In genomic region chr5:178318893-178319292, GRCh38 we compare ENCODE assay signal across 27 cellular contexts.
"Had no signal": no experiment of that assay in that cellular context is flagged by ENCODE, and none has a peak within 500 bp of the region (broad histone marks: within the 10 kb centered on the region; RNA-seq: fewer than 3 reads in every experiment).

No MANE protein-coding gene starts in this region.

- H3K4me3 ChIP-seq: esophagus squamous epithelium, pancreas, psoas muscle, thoracic aorta, vagina had no signal

- H3K36me3 ChIP-seq: brain microvascular endothelial cell, esophagus squamous epithelium, pancreas, thoracic aorta, vagina, WERI-Rb-1 had no signal

- H3K27ac ChIP-seq: brain microvascular endothelial cell, esophagus squamous epithelium, pancreas, psoas muscle, thoracic aorta, vagina, WERI-Rb-1 had no signal

- H3K4me1 Mint-ChIP-seq: activated CD4-positive, alpha-beta T cell treated with anti-CD3 and anti-CD28 coated beads, Interleukin-2, amount 10 ng/mL, durations not matched to agents 24 days and 14 days had no signal

- H3K4me3 Mint-ChIP-seq: activated CD4-positive, alpha-beta memory T cell treated with anti-CD3 and anti-CD28 coated beads for 36 hours; activated CD4-positive, alpha-beta T cell treated with anti-CD3 and anti-CD28 coated beads, Interleukin-2, amount 10 ng/mL, durations not matched to agents 24 days and 14 days; nephron; T-helper 17 cell; type B pancreatic cell had no signal

- DNase-seq: activated CD4-positive, alpha-beta memory T cell treated with anti-CD3 and anti-CD28 coated beads for 36 hours; activated CD4-positive, alpha-beta T cell treated with anti-CD3 and anti-CD28 coated beads, Interleukin-2, amount 10 ng/mL, durations not matched to agents 24 days and 14 days; activated CD4-positive, CD25-positive, alpha-beta regulatory T cell treated with anti-CD3 and anti-CD28 coated beads, Interleukin-2, amount 50 U/mL, for 72 hours; activated CD8-positive, alpha-beta memory T cell treated with anti-CD3 and anti-CD28 coated beads, Interleukin-2, amount 50 U/mL, for 4 hours; activated gamma-delta T cell; activated naive CD4-positive, alpha-beta T cell treated with anti-CD3 and anti-CD28 coated beads, Interleukin-2, amount 50 U/mL, for 16 hours; activated T-cell treated with anti-CD3 and anti-CD28 coated beads, Interleukin-2, amount 50 U/mL, for 1 hour; amniotic stem cell; brain microvascular endothelial cell; caudate nucleus; esophagus squamous epithelium; foreskin melanocyte; left cardiac atrium; mesenchymal stem cell; nucleus accumbens; stimulated activated CD4-positive, alpha-beta T cell treated with anti-CD3 and anti-CD28 coated beads, Interleukin-2, amount 100 ng/mL, for 48 hours; stimulated activated naive CD4-positive, alpha-beta T cell treated with Interleukin-2 at 50 U/mL for 16 hours; T-helper 17 cell; T1000; WERI-Rb-1 had no signal

- H3K9me3 Mint-ChIP-seq: nephron, type B pancreatic cell had no signal

- H3K27me3 Mint-ChIP-seq: activated CD4-positive, alpha-beta T cell treated with anti-CD3 and anti-CD28 coated beads, Interleukin-2, amount 10 ng/mL, durations not matched to agents 24 days and 14 days; type B pancreatic cell had no signal

- H3K36me3 Mint-ChIP-seq: activated CD4-positive, alpha-beta memory T cell treated with anti-CD3 and anti-CD28 coated beads for 36 hours; type B pancreatic cell had no signal

- H3K27me3 ChIP-seq: brain microvascular endothelial cell, pancreas, vagina had no signal

- H3K9me3 ChIP-seq: esophagus squamous epithelium, pancreas, psoas muscle, thoracic aorta, vagina had no signal

- H3K4me1 ChIP-seq: esophagus squamous epithelium, pancreas, psoas muscle, vagina had no signal

- ATAC-seq: left cardiac atrium, pancreas, psoas muscle, SK-N-SH treated with all-trans-retinoic acid at 6 μM for 48 hours, T-helper 17 cell had no signal

- H3K27ac Mint-ChIP-seq: activated CD4-positive, alpha-beta memory T cell treated with anti-CD3 and anti-CD28 coated beads for 36 hours; activated CD4-positive, alpha-beta T cell treated with anti-CD3 and anti-CD28 coated beads, Interleukin-2, amount 10 ng/mL, durations not matched to agents 24 days and 14 days; T-helper 17 cell; type B pancreatic cell had no signal
